Comparison of ENCODE assay signal across 9 cellular contexts in genomic region chr5:133977858-133978257, GRCh38. TPM values are rescaled to one million over a fixed set of nuclear protein-coding genes. Genes with fewer than 3 reads are reported as not detected.
DNase-seq lines count a peak whose midpoint lies in the region; ATAC-seq and TF ChIP-seq lines count a peak whose summit lies in the region.
"Had no signal": no experiment of that assay in that cellular context is flagged by ENCODE, and none has a peak within 500 bp of the region (broad histone marks: within the 10 kb centered on the region; RNA-seq: fewer than 3 reads in every experiment).

No MANE protein-coding gene starts in this region.

- peak overlapping the region; percentile 57 to 65 for H3K27ac Mint-ChIP-seq in natural killer cell treated with Interleukin-12 subunit alpha and Interleukin-12 subunit beta and Interleukin-15 and Interleukin-18, amount 100 ng/mL, for 72 hours
- no peak overlapping the region for H3K27ac Mint-ChIP-seq in natural killer cell
- peak overlapping the region; percentile 43 for H3K27ac Mint-ChIP-seq in activated CD8-positive, alpha-beta T cell treated with anti-CD3 and anti-CD28 coated beads for 36 hours

- POLR2A ChIA-PET in activated CD8-positive, alpha-beta T cell treated with anti-CD3 and anti-CD28 coated beads for 36 hours (lab: Charles Lee), result no interaction called here

- H3K4me3 Mint-ChIP-seq in natural killer cell treated with Interleukin-12 subunit alpha and Interleukin-12 subunit beta and Interleukin-15 and Interleukin-18, amount 100 ng/mL, for 72 hours, result no peak overlapping the region
- no peak overlapping the region for H3K4me3 Mint-ChIP-seq in natural killer cell
- no peak overlapping the region for H3K4me3 Mint-ChIP-seq in activated CD8-positive, alpha-beta T cell treated with anti-CD3 and anti-CD28 coated beads for 36 hours

- peaks cover 16% of the 10 kb centered on the region for H3K36me3 Mint-ChIP-seq in natural killer cell treated with Interleukin-12 subunit alpha and Interleukin-12 subunit beta and Interleukin-15 and Interleukin-18, amount 100 ng/mL, for 72 hours
- no peaks in the 10 kb centered on the region for H3K36me3 Mint-ChIP-seq in natural killer cell
- H3K36me3 Mint-ChIP-seq in activated CD8-positive, alpha-beta T cell treated with anti-CD3 and anti-CD28 coated beads for 36 hours (ENCODE audit: low read depth), result peaks cover 62% of the 10 kb centered on the region

- H3K27me3 Mint-ChIP-seq in natural killer cell treated with Interleukin-12 subunit alpha and Interleukin-12 subunit beta and Interleukin-15 and Interleukin-18, amount 100 ng/mL, for 72 hours, result no peaks in the 10 kb centered on the region
- H3K27me3 Mint-ChIP-seq in natural killer cell (ENCODE audit: low read depth in 2 of 2), result no peaks in the 10 kb centered on the region
- H3K27me3 Mint-ChIP-seq in activated CD8-positive, alpha-beta T cell treated with anti-CD3 and anti-CD28 coated beads for 36 hours, result no peaks in the 10 kb centered on the region

- peaks cover 0 to 9% of the 10 kb centered on the region in 2 donors for H3K4me1 Mint-ChIP-seq in natural killer cell treated with Interleukin-12 subunit alpha and Interleukin-12 subunit beta and Interleukin-15 and Interleukin-18, amount 100 ng/mL, for 72 hours (ENCODE audit: low read depth in 2 of 2)
- no peaks in the 10 kb centered on the region for H3K4me1 Mint-ChIP-seq in natural killer cell
- peaks cover 16% of the 10 kb centered on the region for H3K4me1 Mint-ChIP-seq in activated CD8-positive, alpha-beta T cell treated with anti-CD3 and anti-CD28 coated beads for 36 hours (ENCODE audit: low read depth)

- intact Hi-C loops in natural killer cell (cut with micrococcal nuclease), result no loop called here
- intact Hi-C loops in activated CD8-positive, alpha-beta T cell treated with anti-CD3 and anti-CD28 coated beads for 36 hours (cut with micrococcal nuclease), result no loop called here

- no peak for ATAC-seq in natural killer cell treated with Interleukin-12 subunit alpha and Interleukin-12 subunit beta and Interleukin-15 and Interleukin-18, amount 100 ng/mL, for 72 hours
- ATAC-seq in natural killer cell (no peak), GM21576 (IDR thresholded peaks at IDR 0.05; ENCODE audit: unreplicated experiment) (no peak)
- ATAC-seq in activated CD8-positive, alpha-beta T cell treated with anti-CD3 and anti-CD28 coated beads for 36 hours, result no peak
- ATAC-seq: Panc1 had no signal

- no peak overlapping the region for H3K4me3 ChIP-seq in fibroblast of villous mesenchyme (ENCODE audit: low read depth, low read length)

- no peaks in the 10 kb centered on the region for H3K9me3 Mint-ChIP-seq in natural killer cell treated with Interleukin-12 subunit alpha and Interleukin-12 subunit beta and Interleukin-15 and Interleukin-18, amount 100 ng/mL, for 72 hours
- no peaks in the 10 kb centered on the region for H3K9me3 Mint-ChIP-seq in natural killer cell
- no peaks in the 10 kb centered on the region for H3K9me3 Mint-ChIP-seq in activated CD8-positive, alpha-beta T cell treated with anti-CD3 and anti-CD28 coated beads for 36 hours

- DNase-seq in natural killer cell treated with Interleukin-12 subunit alpha and Interleukin-12 subunit beta and Interleukin-15 and Interleukin-18, amount 100 ng/mL, for 72 hours (ENCODE audit: low spot score), result no peak
- DNase-seq in natural killer cell (no peak), fibroblast of villous mesenchyme (ENCODE audit: low read depth) (peak; percentile 68), stromal cell of bone marrow (ENCODE audit: low read depth) (peak; percentile 58), C1 segment of cervical spinal cord (lab: John Stamatoyannopoulos, UW) (no peak), NCI-H748 (lab: John Stamatoyannopoulos, UW; ENCODE audit: unreplicated experiment) (no peak)
- no peak for DNase-seq in activated CD8-positive, alpha-beta T cell treated with anti-CD3 and anti-CD28 coated beads for 36 hours

- no peak for TF ChIP-seq CTCF in natural killer cell (IDR thresholded peaks at IDR 0.05)
- TF ChIP-seq CTCF in activated CD8-positive, alpha-beta T cell treated with anti-CD3 and anti-CD28 coated beads for 36 hours (IDR thresholded peaks at IDR 0.05), result no peak
- no peak for TF ChIP-seq CTCF in fibroblast of villous mesenchyme (IDR thresholded peaks at IDR 0.05; ENCODE audit: insufficient read depth, low read depth, low read length)

- CTCF ChIA-PET in activated CD8-positive, alpha-beta T cell treated with anti-CD3 and anti-CD28 coated beads for 36 hours (lab: Charles Lee), result interaction anchor here (0.8 to 3.3 kb wide), 5 partner anchors 8 to 185 kb away, joined by 3 to 20 read pairs (median 3); partner anchors contain the start of gene C5orf15

RNA-seq across cellular contexts. Expression of gene C5orf15, which starts 9.4 kb away (rescaled TPM):
- total RNA-seq in natural killer cell treated with Interleukin-12 subunit alpha and Interleukin-12 subunit beta and Interleukin-15 and Interleukin-18, amount 100 ng/mL, for 72 hours, result 10 to 100 TPM; 16.7 to 41.6 TPM
- 10 to 100 TPM; 15.2 to 19.9 (median 18.0) TPM for total RNA-seq in natural killer cell
- total RNA-seq in activated CD8-positive, alpha-beta T cell treated with anti-CD3 and anti-CD28 coated beads for 36 hours, result 10 to 100 TPM; 27.4 to 30.8 TPM
- 53.8 and 103 TPM in 2 replicates for total RNA-seq in fibroblast of villous mesenchyme

RNA-seq across cellular contexts. Expression of gene VDAC1, which starts 26.9 kb away (rescaled TPM):
- total RNA-seq in natural killer cell treated with Interleukin-12 subunit alpha and Interleukin-12 subunit beta and Interleukin-15 and Interleukin-18, amount 100 ng/mL, for 72 hours, result 100 to 1,000 TPM; 325 to 329 TPM
- 10 to 100 TPM; 54.0 to 63.3 (median 60.2) TPM for total RNA-seq in natural killer cell
- 100 to 1,000 TPM; 481 to 484 TPM for total RNA-seq in activated CD8-positive, alpha-beta T cell treated with anti-CD3 and anti-CD28 coated beads for 36 hours
- total RNA-seq in fibroblast of villous mesenchyme, result 263 and 350 TPM in 2 replicates

Comparison
In these comparisons a context has a peak if more than half of its experiments do, and no peak if none do; other contexts are left out.
1. H3K27ac Mint-ChIP-seq: peak in natural killer cell treated with Interleukin-12 subunit alpha and Interleukin-12 subunit beta and Interleukin-15 and Interleukin-18, amount 100 ng/mL, for 72 hours (2 of 2) and activated CD8-positive, alpha-beta T cell treated with anti-CD3 and anti-CD28 coated beads for 36 hours (single experiment); none in natural killer cell (0 of 2).
2. DNase-seq: peak in fibroblast of villous mesenchyme (single experiment) and stromal cell of bone marrow (single experiment); none in natural killer cell treated with Interleukin-12 subunit alpha and Interleukin-12 subunit beta and Interleukin-15 and Interleukin-18, amount 100 ng/mL, for 72 hours (single experiment), natural killer cell (single experiment), activated CD8-positive, alpha-beta T cell treated with anti-CD3 and anti-CD28 coated beads for 36 hours (single experiment), C1 segment of cervical spinal cord (0 of 14) and NCI-H748 (single experiment).